Comparison of ENCODE assay signal across 27 cellular contexts in genomic region chr4:166655705-166656104, GRCh38.
"Had no signal": no experiment of that assay in that cellular context is flagged by ENCODE, and none has a peak within 500 bp of the region (broad histone marks: within the 10 kb centered on the region; RNA-seq: fewer than 3 reads in every experiment).

No MANE protein-coding gene starts in this region.

- H3K27ac ChIP-seq: adrenal gland, body of pancreas, epithelial cell of prostate, esophagus squamous epithelium, gastroesophageal sphincter, VCaP had no signal

- ATAC-seq: activated CD4-positive, CD25-positive, alpha-beta regulatory T cell treated with anti-CD3 and anti-CD28 coated beads, Interleukin-2, amount 50 U/mL, for 24 hours; activated CD8-positive, alpha-beta T cell treated with anti-CD3 and anti-CD28 coated beads for 36 hours; activated naive CD8-positive, alpha-beta T cell treated with anti-CD3 and anti-CD28 coated beads, Interleukin-2, amount 50 U/mL, for 24 hours; activated T-cell treated with anti-CD3 and anti-CD28 coated beads, Interleukin-2, amount 50 U/mL, for 4 hours; activated T-helper 17 cell treated with anti-CD3 and anti-CD28 coated beads, Interleukin-2, amount 50 U/mL, for 72 hours; body of pancreas; gastroesophageal sphincter had no signal

- DNase-seq: activated B cell treated with CpG ODN at 0.5 μM for 24 hours; activated CD4-positive, alpha-beta T cell treated with anti-CD3 and anti-CD28 coated beads for 48 hours; activated CD4-positive, alpha-beta T cell treated with anti-CD3 and anti-CD28 coated beads, Interleukin-2, amount 50 U/mL, for 1 hour; activated CD4-positive, alpha-beta T cell treated with anti-CD3 and anti-CD28 coated beads, Interleukin-2, amount 50 U/mL, for 48 hours; activated CD8-positive, alpha-beta memory T cell treated with anti-CD3 and anti-CD28 coated beads for 24 hours; activated CD8-positive, alpha-beta T cell treated with anti-CD3 and anti-CD28 coated beads for 36 hours; activated effector memory CD4-positive, alpha-beta T cell treated with Interleukin-2 at 50 U/mL for 16 hours; activated gamma-delta T cell treated with Interleukin-2 at 50 U/mL for 16 hours; activated naive CD4-positive, alpha-beta T cell treated with anti-CD3 and anti-CD28 coated beads for 36 hours; activated naive CD8-positive, alpha-beta T cell treated with anti-CD3 and anti-CD28 coated beads for 36 hours; activated naive CD8-positive, alpha-beta T cell treated with anti-CD3 and anti-CD28 coated beads, Interleukin-2, amount 50 U/mL, for 24 hours; activated T-cell treated with anti-CD3 and anti-CD28 coated beads, Interleukin-2, amount 50 U/mL, for 4 hours; adrenal gland; amygdala; aorta; body of pancreas; caudate nucleus; cortex of kidney; effector CD8-positive, alpha-beta T cell; esophagus squamous epithelium; foreskin melanocyte; T-helper 2 cell had no signal

- H3K9me3 ChIP-seq: adrenal gland, body of pancreas, esophagus squamous epithelium, gastroesophageal sphincter had no signal

- H3K4me3 ChIP-seq: adrenal gland, body of pancreas, esophagus squamous epithelium, gastroesophageal sphincter had no signal

- H3K4me1 ChIP-seq: adrenal gland, body of pancreas, esophagus squamous epithelium, gastroesophageal sphincter had no signal

- H3K27me3 ChIP-seq: adrenal gland, body of pancreas, esophagus squamous epithelium, gastroesophageal sphincter had no signal

- H3K36me3 ChIP-seq: adrenal gland, esophagus squamous epithelium, gastroesophageal sphincter had no signal
